In genomic region chr7:109437957-109438356, GRCh38 we compare ENCODE assay signal across 29 cellular contexts.
"Had no signal": no experiment of that assay in that cellular context is flagged by ENCODE, and none has a peak within 500 bp of the region (broad histone marks: within the 10 kb centered on the region; RNA-seq: fewer than 3 reads in every experiment).

No MANE protein-coding gene starts in this region.

- H3K27ac Mint-ChIP-seq: dendritic cell treated with granulocyte-macrophage colony-stimulating factor and Interleukin-4, amounts not matched to agents 40 ng/mL and 50 ng/mL, for 4 days; effector memory CD8-positive, alpha-beta T cell; endodermal cell had no signal

- H3K9me3 ChIP-seq: colonic mucosa, esophagus muscularis mucosa, esophagus squamous epithelium, gastrocnemius medialis, gastroesophageal sphincter, heart left ventricle had no signal

- H3K27ac ChIP-seq: colonic mucosa, coronary artery, dorsolateral prefrontal cortex, epithelial cell of prostate, esophagus muscularis mucosa, esophagus squamous epithelium, foreskin keratinocyte, gastrocnemius medialis, gastroesophageal sphincter, heart left ventricle, heart right ventricle had no signal

- DNase-seq: colonic mucosa; cortex of kidney; dermis blood vessel endothelial cell; dorsolateral prefrontal cortex; effector CD4-positive, alpha-beta T cell; effector CD8-positive, alpha-beta T cell; effector memory CD4-positive, alpha-beta T cell; effector memory CD8-positive, alpha-beta T cell; endodermal cell; erythroblast; esophagus squamous epithelium; foreskin fibroblast; foreskin keratinocyte; foreskin melanocyte; gastrocnemius medialis; glutamatergic neuron; head of caudate nucleus; heart left ventricle; heart right ventricle had no signal

- H3K4me1 Mint-ChIP-seq: endodermal cell had no signal

- H3K4me3 Mint-ChIP-seq: dendritic cell treated with granulocyte-macrophage colony-stimulating factor and Interleukin-4, amounts not matched to agents 40 ng/mL and 50 ng/mL, for 4 days; effector memory CD8-positive, alpha-beta T cell; endodermal cell had no signal

- H3K27me3 Mint-ChIP-seq: dendritic cell treated with granulocyte-macrophage colony-stimulating factor and Interleukin-4, amounts not matched to agents 40 ng/mL and 50 ng/mL, for 4 days; effector memory CD8-positive, alpha-beta T cell had no signal

- FAIRE-seq: colon, endometrium, endothelial cell of umbilical vein, frontal cortex had no signal

- H3K9me3 Mint-ChIP-seq: endodermal cell had no signal

- H3K36me3 ChIP-seq: colonic mucosa, esophagus muscularis mucosa, esophagus squamous epithelium, gastrocnemius medialis, gastroesophageal sphincter, heart left ventricle, heart right ventricle had no signal

- H3K4me1 ChIP-seq: colonic mucosa, esophagus muscularis mucosa, esophagus squamous epithelium, foreskin keratinocyte, gastrocnemius medialis, gastroesophageal sphincter, heart left ventricle, heart right ventricle had no signal

- ATAC-seq: effector memory CD8-positive, alpha-beta T cell; esophagus mucosa; foreskin keratinocyte; gastrocnemius medialis; gastroesophageal sphincter; heart left ventricle; heart right ventricle had no signal

- H3K27me3 ChIP-seq: colonic mucosa, dorsolateral prefrontal cortex, esophagus muscularis mucosa, esophagus squamous epithelium, foreskin keratinocyte, gastrocnemius medialis, gastroesophageal sphincter, heart left ventricle, heart right ventricle had no signal

- H3K4me3 ChIP-seq: colonic mucosa, coronary artery, dorsolateral prefrontal cortex, esophagus muscularis mucosa, esophagus squamous epithelium, gastrocnemius medialis, gastroesophageal sphincter, heart left ventricle, heart right ventricle had no signal
